ENCODE assay signal across 23 cellular contexts in genomic region chr10:49296826-49297225, GRCh38. TPM values are rescaled to one million over a fixed set of nuclear protein-coding genes. Genes with fewer than 3 reads are reported as not detected.
"Had no signal": no experiment of that assay in that cellular context is flagged by ENCODE, and none has a peak within 500 bp of the region (broad histone marks: within the 10 kb centered on the region; RNA-seq: fewer than 3 reads in every experiment).

No MANE protein-coding gene starts in this region.

- DNase-seq: activated CD4-positive, alpha-beta T cell treated with anti-CD3 and anti-CD28 coated beads for 1 hour; activated effector memory CD4-positive, alpha-beta T cell treated with anti-CD3 and anti-CD28 coated beads, Interleukin-2, amount 50 U/mL, for 16 hours; activated T-cell treated with anti-CD3 and anti-CD28 coated beads, Interleukin-2, amount 50 U/mL, for 72 hours; cerebellar nuclear complex; cortex of kidney; esophagus squamous epithelium; islet precursor cell; naive B cell; stimulated activated naive CD4-positive, alpha-beta T cell treated with Interleukin-2 at 50 U/mL for 16 hours; T-helper 2 cell; tibial artery; uterus had no signal

- H3K27me3 ChIP-seq: ascending aorta, breast epithelium, hepatocyte, sigmoid colon, tibial artery, uterus had no signal

- H3K9me3 ChIP-seq: ascending aorta, breast epithelium, esophagus squamous epithelium, sigmoid colon, tibial artery, uterus had no signal

- H3K79me2 ChIP-seq: hepatocyte had no signal

- H3K4me3 ChIP-seq: ascending aorta, breast epithelium, esophagus squamous epithelium, hepatocyte, sigmoid colon, tibial artery, uterus had no signal

- H3K4me2 ChIP-seq: hepatocyte had no signal

- H3K4me1 ChIP-seq: breast epithelium, uterus had no signal

- ATAC-seq: activated T-cell treated with anti-CD3 and anti-CD28 coated beads, Interleukin-2, amount 50 U/mL, for 72 hours; left lobe of liver had no signal

- H3K27ac ChIP-seq: ascending aorta, breast epithelium, esophagus squamous epithelium, hepatocyte, sigmoid colon, tibial artery, uterus, VCaP had no signal

- H2AFZ ChIP-seq: hepatocyte had no signal

- H3K36me3 ChIP-seq: ascending aorta, breast epithelium, esophagus squamous epithelium, sigmoid colon, tibial artery, uterus had no signal

RNA-seq across cellular contexts. Expression of gene C10orf71, which starts 2.1 kb away (rescaled TPM):
- total RNA-seq: activated CD8-positive, alpha-beta memory T cell treated with anti-CD3 and anti-CD28 coated beads for 36 hours; activated T-cell treated with anti-CD3 and anti-CD28 coated beads, Interleukin-2, amount 50 U/mL, for 72 hours; ascending aorta; breast epithelium; hepatocyte; left lobe of liver; mononuclear cell; osteocyte; pulmonary artery endothelial cell; sigmoid colon; subcutaneous adipose tissue; uterus had no signal
- polyA plus RNA-seq: hepatocyte, sigmoid colon had no signal
